ENCODE assay signal across 23 cellular contexts in genomic region chr2:19949071-19949470, GRCh38. TPM values are rescaled to one million over a fixed set of nuclear protein-coding genes. Genes with fewer than 3 reads are reported as not detected.
DNase-seq lines count a peak whose midpoint lies in the region; ATAC-seq and TF ChIP-seq lines count a peak whose summit lies in the region.
"Had no signal": no experiment of that assay in that cellular context is flagged by ENCODE, and none has a peak within 500 bp of the region (broad histone marks: within the 10 kb centered on the region; RNA-seq: fewer than 3 reads in every experiment).

No MANE protein-coding gene starts in this region.

- H3K36me3 ChIP-seq in adipocyte (ENCODE audit: control insufficient read depth, insufficient read depth, low read length, severe bottlenecking) (peaks cover 12% of the 10 kb centered on the region), body of pancreas (replicated peaks in 1 of 2; ENCODE audit: insufficient read depth in 1 of 2, low read depth in 2 of 2) (no peaks in the 10 kb centered on the region)
- H3K36me3 ChIP-seq: pancreas, thoracic aorta had no signal

- intact Hi-C loops in body of pancreas (cut with DNase I): no loop called here
- intact Hi-C loops in left colon (cut with DNase I, micrococcal nuclease): no loop called here

- no peaks in the 10 kb centered on the region for H3K9me3 ChIP-seq in adipocyte (ENCODE audit: control insufficient read depth, low read length)
- H3K9me3 ChIP-seq in body of pancreas: no peaks in the 10 kb centered on the region
- H3K9me3 ChIP-seq: MG63, pancreas, thoracic aorta had no signal

- no peak for TF ChIP-seq CTCF in body of pancreas (IDR thresholded peaks at IDR 0.05)

- H3K4me1 ChIP-seq in adipocyte (ENCODE audit: control insufficient read depth, insufficient read depth, low read length) (peaks cover 8% of the 10 kb centered on the region), body of pancreas (no peaks in the 10 kb centered on the region)
- H3K4me1 ChIP-seq: pancreas had no signal

- no peak overlapping the region for H3K9ac ChIP-seq in adipocyte (ENCODE audit: low read length)

- DNase-seq in GM04503 (ENCODE audit: low read depth) (peak; percentile 4), adipocyte (ENCODE audit: low read depth) (peak; percentile 69), fibroblast of gingiva (ENCODE audit: low read depth) (peak; percentile 39), stromal cell of bone marrow (ENCODE audit: low read depth) (peak; percentile 58), body of pancreas (no peak), left colon (no peak), DMS153 (lab: John Stamatoyannopoulos, UW) (no peak)
- DNase-seq: activated CD4-positive, CD25-positive, alpha-beta regulatory T cell treated with anti-CD3 and anti-CD28 coated beads, Interleukin-2, amount 50 U/mL, for 72 hours; activated naive CD4-positive, alpha-beta T cell treated with anti-CD3 and anti-CD28 coated beads, Interleukin-2, amount 50 U/mL, for 16 hours; activated T-cell treated with anti-CD3 and anti-CD28 coated beads, Interleukin-2, amount 50 U/mL, for 72 hours; C1 segment of cervical spinal cord; Calu3; MG63; natural killer cell; NCI-H1417 treated with DMSO at 0.1 percent for 48 hours; pancreas; stimulated activated CD4-positive, alpha-beta T cell treated with anti-CD3 and anti-CD28 coated beads, Interleukin-1b, Interleukin-23, amount 100 ng/mL, for 48 hours had no signal

- H3K4me3 ChIP-seq in adipocyte (ENCODE audit: low read length): no peak overlapping the region
- H3K4me3 ChIP-seq in body of pancreas: no peak overlapping the region
- H3K4me3 ChIP-seq: GM12878, MG63, pancreas, thoracic aorta had no signal

- H3K27me3 ChIP-seq in adipocyte (replicated peaks; ENCODE audit: control insufficient read depth, insufficient read depth, low read length) (no peaks in the 10 kb centered on the region), body of pancreas (no peaks in the 10 kb centered on the region)
- H3K27me3 ChIP-seq: MG63, pancreas had no signal

- H3K27ac ChIP-seq in body of pancreas: no peak overlapping the region
- H3K27ac ChIP-seq: HL-60, pancreas, thoracic aorta had no signal

- ATAC-seq in body of pancreas: no peak
- ATAC-seq in left colon: no peak
- ATAC-seq: activated T-cell treated with anti-CD3 and anti-CD28 coated beads, Interleukin-2, amount 50 U/mL, for 72 hours; GM12878; left lobe of liver; natural killer cell; pancreas; sciatic nerve; stimulated activated memory B cell treated with anti-CD40 and anti-IgM and Interleukin-4, amounts not matched to agents 10 μg/mL and 1 μg/mL and 100 μg/mL, for 72 hours had no signal

- TF ChIP-seq POLR2A in body of pancreas (IDR thresholded peaks at IDR 0.05): no peak

RNA-seq across cellular contexts. Expression of gene WDR35, which starts 40.8 kb away (rescaled TPM):
- total RNA-seq in body of pancreas (1 to 10 TPM; 6.7 to 8.9 TPM), left colon (1 to 10 TPM; 2.4 to 3.1 TPM)

RNA-seq across cellular contexts. Expression of gene TTC32, which starts 47.3 kb away (rescaled TPM):
- total RNA-seq in body of pancreas (1 to 10 TPM; 2.0 to 9.3 TPM), left colon (10 to 100 TPM in 1 of 2 donors, 1 to 10 TPM in 1; 9.8 to 10.4 TPM)

Comparison
In these comparisons a context has a peak if more than half of its experiments do, and no peak if none do; other contexts are left out.
1. DNase-seq: peak in GM04503 (single experiment), adipocyte (single experiment), fibroblast of gingiva (single experiment) and stromal cell of bone marrow (single experiment); none in body of pancreas (0 of 4), left colon (0 of 2) and DMS153 (single experiment).